In the genomic region with DNA sequence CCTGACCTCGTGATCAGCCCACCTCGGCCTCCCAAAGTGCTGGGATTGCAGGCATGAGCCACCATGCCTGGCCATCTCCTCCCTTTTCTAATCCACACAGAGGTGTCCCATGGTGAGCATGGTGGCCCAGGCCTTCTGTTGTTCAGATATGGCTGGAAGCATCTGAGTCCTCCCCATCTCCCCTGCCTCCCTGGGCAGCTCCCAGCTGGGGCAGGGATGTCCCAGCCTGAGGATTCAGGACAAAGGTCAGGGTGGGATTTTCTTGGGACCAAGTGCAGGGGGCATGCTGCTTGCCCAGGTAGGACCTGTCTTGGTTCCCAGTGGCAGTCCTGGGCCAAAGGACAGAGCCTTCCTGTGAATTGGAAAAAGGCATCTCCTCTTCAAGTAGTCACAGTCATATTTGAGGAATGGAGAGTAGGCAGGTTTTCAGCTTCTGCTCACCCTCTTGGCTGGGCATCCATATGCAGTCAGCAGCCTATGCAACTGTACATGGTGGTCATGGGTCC, we compare ENCODE assay signal across 23 cellular contexts.
"Had no signal": no experiment of that assay in that cellular context is flagged by ENCODE, and none has a peak within 500 bp of the region (broad histone marks: within the 10 kb centered on the region; RNA-seq: fewer than 3 reads in every experiment).

No MANE protein-coding gene starts in this region.

- H3K4me1 ChIP-seq: heart left ventricle, left ventricle myocardium inferior, neural progenitor cell, pancreas, prostate gland, tibial nerve, uterus had no signal

- H3K27me3 ChIP-seq: neural progenitor cell, neutrophil, tibial nerve, uterus had no signal

- DNase-seq: heart left ventricle; hypothalamus; immature natural killer cell; left ventricle myocardium inferior; naive B cell; natural killer cell; nephron progenitor cell; occipital lobe; retina; right cardiac atrium; small intestine; stimulated activated CD4-positive, alpha-beta T cell treated with anti-CD3 and anti-CD28 coated beads, Interleukin-4, amount 100 ng/mL, for 4 hours; stimulated activated naive B cell treated with anti-CD40 and anti-IgM and Interleukin-4, amounts not matched to agents 10 μg/mL and 1 μg/mL and 100 μg/mL, for 72 hours; stimulated activated naive CD8-positive, alpha-beta T cell treated with anti-CD3 and anti-CD28 coated beads, Interleukin-15, Interleukin-2, amounts not matched to agents 100 U/mL and 50 U/mL, for 24 hours; uterus had no signal

- H3K4me2 ChIP-seq: neural progenitor cell had no signal

- H3K9me3 ChIP-seq: neutrophil, pancreas, prostate gland, spleen, uterus had no signal

- H3K9ac ChIP-seq: neural progenitor cell had no signal

- FAIRE-seq: islet of Langerhans, pancreas, small intestine had no signal

- ATAC-seq: heart left ventricle; natural killer cell; pancreas; right cardiac atrium; sciatic nerve; stimulated activated naive B cell treated with anti-CD40 and anti-IgM and Interleukin-4, amounts not matched to agents 10 μg/mL and 1 μg/mL and 100 μg/mL, for 72 hours; stimulated activated naive CD8-positive, alpha-beta T cell treated with anti-CD3 and anti-CD28 coated beads, Interleukin-15, Interleukin-2, amounts not matched to agents 100 U/mL and 50 U/mL, for 24 hours had no signal

- H3K36me3 ChIP-seq: left ventricle myocardium inferior, neural progenitor cell, pancreas, prostate gland, tibial nerve, uterus had no signal

- H3K4me3 ChIP-seq: heart left ventricle, left ventricle myocardium inferior, neural progenitor cell, pancreas, prostate gland, spleen, tibial nerve, uterus had no signal

- H2AFZ ChIP-seq: neural progenitor cell had no signal

- H3K27ac ChIP-seq: heart left ventricle, left ventricle myocardium inferior, neural progenitor cell, neutrophil, pancreas, prostate gland, spleen, tibial nerve, uterus had no signal
